In genomic region chr20:59050437-59050836, GRCh38 we compare ENCODE assay signal across 32 cellular contexts. TPM values are rescaled to one million over a fixed set of nuclear protein-coding genes. Genes with fewer than 3 reads are reported as not detected.
"Had no signal": no experiment of that assay in that cellular context is flagged by ENCODE, and none has a peak within 500 bp of the region (broad histone marks: within the 10 kb centered on the region; RNA-seq: fewer than 3 reads in every experiment).

No MANE protein-coding gene starts in this region.

- H3K9me3 ChIP-seq: ovary, psoas muscle, spleen, suprapubic skin, testis, tibial artery, transverse colon, upper lobe of right lung, uterus had no signal

- H3K9me3 Mint-ChIP-seq: natural killer cell; nephron; neural progenitor cell; stimulated activated memory B cell treated with anti-CD40 and anti-IgM and Interleukin-4, amounts not matched to agents 10 μg/mL and 1 μg/mL and 100 μg/mL, for 72 hours; stimulated activated naive CD8-positive, alpha-beta T cell treated with anti-CD3 and anti-CD28 coated beads, Interleukin-15, amount 100 ng/mL, for 72 hours had no signal

- H3K27ac Mint-ChIP-seq: natural killer cell; nephron; neural progenitor cell; stimulated activated memory B cell treated with anti-CD40 and anti-IgM and Interleukin-4, amounts not matched to agents 10 μg/mL and 1 μg/mL and 100 μg/mL, for 72 hours; type B pancreatic cell had no signal

- H3K4me1 Mint-ChIP-seq: natural killer cell, neural progenitor cell had no signal

- DNase-seq: natural killer cell; occipital lobe; ovary; posterior cingulate gyrus; psoas muscle; right cardiac atrium; spleen; stimulated activated CD4-positive, alpha-beta T cell treated with anti-CD3 and anti-CD28 coated beads, Interleukin-12 subunit alpha, Interleukin-12 subunit beta, amount 100 ng/mL, for 4 hours; stimulated activated CD4-positive, alpha-beta T cell treated with anti-CD3 and anti-CD28 coated beads, Interleukin-1b, Interleukin-23, amount 100 ng/mL, for 48 hours; stimulated activated CD4-positive, alpha-beta T cell treated with anti-CD3 and anti-CD28 coated beads, Interleukin-4, amount 100 ng/mL, for 1 hour; stimulated activated CD4-positive, alpha-beta T cell treated with anti-CD3 and anti-CD28 coated beads, Interleukin-4, amount 100 ng/mL, for 4 hours; stimulated activated CD8-positive, alpha-beta memory T cell treated with anti-CD3 and anti-CD28 coated beads, Interleukin-4, amount 100 ng/mL, for 48 hours; stimulated activated naive CD4-positive, alpha-beta T cell; stimulated activated naive CD8-positive, alpha-beta T cell treated with anti-CD3 and anti-CD28 coated beads, Interleukin-15, amount 100 ng/mL, for 72 hours; stimulated activated naive CD8-positive, alpha-beta T cell treated with anti-CD3 and anti-CD28 coated beads, Interleukin-15, Interleukin-2, amounts not matched to agents 100 U/mL and 50 U/mL, for 24 hours; substantia nigra; testis; tibial artery; transverse colon; upper lobe of right lung; uterus had no signal

- H3K36me3 ChIP-seq: neural progenitor cell, ovary, spleen, suprapubic skin, tibial artery, transverse colon, upper lobe of right lung, uterus had no signal

- H3K36me3 Mint-ChIP-seq: natural killer cell; neural progenitor cell; stimulated activated memory B cell treated with anti-CD40 and anti-IgM and Interleukin-4, amounts not matched to agents 10 μg/mL and 1 μg/mL and 100 μg/mL, for 72 hours; type B pancreatic cell had no signal

- H3K27ac ChIP-seq: neural progenitor cell, ovary, parathyroid adenoma, psoas muscle, skin epidermis, spleen, suprapubic skin, testis, tibial artery, transverse colon, upper lobe of right lung, uterus had no signal

- H3K4me3 ChIP-seq: neural progenitor cell, ovary, psoas muscle, skin epidermis, smooth muscle cell, spleen, suprapubic skin, testis, tibial artery, transverse colon, upper lobe of right lung, uterus had no signal

- H3K4me1 ChIP-seq: neural progenitor cell, parathyroid adenoma, psoas muscle, spleen, suprapubic skin, testis, tibial artery, upper lobe of right lung, uterus had no signal

- ATAC-seq: natural killer cell; psoas muscle; right cardiac atrium; sciatic nerve; stimulated activated memory B cell treated with anti-CD40 and anti-IgM and Interleukin-4, amounts not matched to agents 10 μg/mL and 1 μg/mL and 100 μg/mL, for 72 hours; stimulated activated naive CD8-positive, alpha-beta T cell treated with anti-CD3 and anti-CD28 coated beads, Interleukin-15, amount 100 ng/mL, for 72 hours; stimulated activated naive CD8-positive, alpha-beta T cell treated with anti-CD3 and anti-CD28 coated beads, Interleukin-15, Interleukin-2, amounts not matched to agents 100 U/mL and 50 U/mL, for 24 hours; upper lobe of right lung had no signal

- H3K4me3 Mint-ChIP-seq: natural killer cell; nephron; neural progenitor cell; stimulated activated memory B cell treated with anti-CD40 and anti-IgM and Interleukin-4, amounts not matched to agents 10 μg/mL and 1 μg/mL and 100 μg/mL, for 72 hours; stimulated activated naive CD8-positive, alpha-beta T cell treated with anti-CD3 and anti-CD28 coated beads, Interleukin-15, amount 100 ng/mL, for 72 hours; type B pancreatic cell had no signal

RNA-seq across cellular contexts. Expression of gene TUBB1, which starts 31.2 kb away (rescaled TPM):
- total RNA-seq: osteoblast, renal cortical epithelial cell, transverse colon had no signal
